Comparison of ENCODE assay signal across 14 cellular contexts in genomic region chr4:79184461-79184860, GRCh38.
A peak's percentile ranks its signal among the peaks of the same experiment; 100 is the strongest.
DNase-seq lines count a peak whose midpoint lies in the region; ATAC-seq and TF ChIP-seq lines count a peak whose summit lies in the region.
"Had no signal": no experiment of that assay in that cellular context is flagged by ENCODE, and none has a peak within 500 bp of the region (broad histone marks: within the 10 kb centered on the region; RNA-seq: fewer than 3 reads in every experiment).

No MANE protein-coding gene starts in this region.

- H3K27ac Mint-ChIP-seq in glutamatergic neuron (ENCODE audit: unreplicated experiment) = peak overlapping the region; percentile 20
- H3K27ac Mint-ChIP-seq in nephron = peak overlapping the region; percentile 11 to 69 (median 67)
- H3K27ac Mint-ChIP-seq in activated naive CD4-positive, alpha-beta T cell treated with anti-CD3 and anti-CD28 coated beads for 36 hours = no peak overlapping the region
- H3K27ac Mint-ChIP-seq: CD8-positive, alpha-beta memory T cell; IgD-negative memory B cell had no signal

- H3K9me3 Mint-ChIP-seq in glutamatergic neuron (ENCODE audit: unreplicated experiment) = peaks cover 4% of the 10 kb centered on the region
- H3K9me3 Mint-ChIP-seq in nephron = peaks cover 16% of the 10 kb centered on the region
- H3K9me3 Mint-ChIP-seq in activated naive CD4-positive, alpha-beta T cell treated with anti-CD3 and anti-CD28 coated beads for 36 hours = peaks cover 6% of the 10 kb centered on the region

- CTCF ChIA-PET in activated naive CD4-positive, alpha-beta T cell treated with anti-CD3 and anti-CD28 coated beads for 36 hours (lab: Charles Lee) = no interaction called here

- TF ChIP-seq CTCF in glutamatergic neuron (IDR thresholded peaks at IDR 0.05; ENCODE audit: partially characterized antibody, unreplicated experiment) (no peak), nephron (IDR thresholded peaks at IDR 0.05; ENCODE audit: unreplicated experiment in 3 of 3) (no peak)

- H3K9ac ChIP-seq in NT2/D1 (ENCODE audit: insufficient read length, low read depth) = no peak overlapping the region
- H3K9ac ChIP-seq: BLaER1 had no signal

- intact Hi-C loops in activated naive CD4-positive, alpha-beta T cell treated with anti-CD3 and anti-CD28 coated beads for 36 hours (cut with micrococcal nuclease) = no loop called here

- no peak overlapping the region for H3K4me3 ChIP-seq in NT2/D1 (ENCODE audit: insufficient read length, low read depth)
- H3K4me3 ChIP-seq: BLaER1 had no signal

- H3K4me3 Mint-ChIP-seq in glutamatergic neuron (ENCODE audit: unreplicated experiment) (no peak overlapping the region), nephron (peak overlapping the region in 1 of 3 experiments; percentile 26)
- H3K4me3 Mint-ChIP-seq in activated naive CD4-positive, alpha-beta T cell treated with anti-CD3 and anti-CD28 coated beads for 36 hours = no peak overlapping the region
- H3K4me3 Mint-ChIP-seq: CD8-positive, alpha-beta memory T cell; IgD-negative memory B cell had no signal

- no peak for ATAC-seq in HG02763 (IDR thresholded peaks at IDR 0.05; ENCODE audit: unreplicated experiment)

- H3K36me3 Mint-ChIP-seq in glutamatergic neuron (ENCODE audit: unreplicated experiment) (peaks cover 14% of the 10 kb centered on the region), nephron (ENCODE audit: low read depth) (peaks cover 4% of the 10 kb centered on the region)
- no peaks in the 10 kb centered on the region for H3K36me3 Mint-ChIP-seq in activated naive CD4-positive, alpha-beta T cell treated with anti-CD3 and anti-CD28 coated beads for 36 hours (ENCODE audit: low read depth)
- H3K36me3 Mint-ChIP-seq: CD8-positive, alpha-beta memory T cell; IgD-negative memory B cell had no signal

- DNase-seq in DMS 273 treated with DMSO at 0.1 percent for 48 hours (lab: John Stamatoyannopoulos, UW) = peak; percentile 54
- peak; percentile 16 for DNase-seq in NT2/D1 (ENCODE audit: low read depth, low spot score)
- DNase-seq in glutamatergic neuron = no peak
- DNase-seq in anterior cingulate cortex (lab: John Stamatoyannopoulos, UW) = no peak
- no peak for DNase-seq in GOT3 (lab: John Stamatoyannopoulos, UW)
- DNase-seq in activated naive CD4-positive, alpha-beta T cell treated with anti-CD3 and anti-CD28 coated beads for 36 hours = no peak
- DNase-seq: 8988T; AML-193; Caco-2; CD8-positive, alpha-beta memory T cell had no signal

- H3K36me3 ChIP-seq in NT2/D1 (ENCODE audit: insufficient read depth, insufficient read length, low read length) = no peaks in the 10 kb centered on the region
- H3K36me3 ChIP-seq: BLaER1 had no signal

- no peaks in the 10 kb centered on the region for H3K4me1 ChIP-seq in NT2/D1 (ENCODE audit: insufficient read depth, insufficient read length)
- H3K4me1 ChIP-seq: BLaER1, Caco-2 had no signal

- no peaks in the 10 kb centered on the region for H3K9me3 ChIP-seq in NT2/D1 (ENCODE audit: insufficient read depth, low read length)
- H3K9me3 ChIP-seq: Caco-2 had no signal

- no peaks in the 10 kb centered on the region for H3K27me3 ChIP-seq in NT2/D1 (ENCODE audit: insufficient read depth, insufficient read length)
- H3K27me3 ChIP-seq: BLaER1 had no signal

- H3K4me1 Mint-ChIP-seq in glutamatergic neuron (ENCODE audit: low read depth, unreplicated experiment) (peaks cover 32% of the 10 kb centered on the region), nephron (peaks cover 40% of the 10 kb centered on the region)
- H3K4me1 Mint-ChIP-seq in activated naive CD4-positive, alpha-beta T cell treated with anti-CD3 and anti-CD28 coated beads for 36 hours (ENCODE audit: low read depth) = no peaks in the 10 kb centered on the region
- H3K4me1 Mint-ChIP-seq: CD8-positive, alpha-beta memory T cell had no signal

- H3K27me3 Mint-ChIP-seq in glutamatergic neuron (ENCODE audit: unreplicated experiment) (no peaks in the 10 kb centered on the region), nephron (ENCODE audit: low read depth) (peaks cover 4% of the 10 kb centered on the region)
- H3K27me3 Mint-ChIP-seq in activated naive CD4-positive, alpha-beta T cell treated with anti-CD3 and anti-CD28 coated beads for 36 hours (ENCODE audit: low read depth) = no peaks in the 10 kb centered on the region
- H3K27me3 Mint-ChIP-seq: CD8-positive, alpha-beta memory T cell had no signal

Comparison
In these comparisons a context has a peak if more than half of its experiments do, and no peak if none do; other contexts are left out.
1. DNase-seq: peak in DMS 273 treated with DMSO at 0.1 percent for 48 hours (single experiment) and NT2/D1 (single experiment); none in glutamatergic neuron (single experiment), anterior cingulate cortex (0 of 58), GOT3 (single experiment) and activated naive CD4-positive, alpha-beta T cell treated with anti-CD3 and anti-CD28 coated beads for 36 hours (single experiment).